ENCODE assay signal across 1 cellular context in the genomic region with DNA sequence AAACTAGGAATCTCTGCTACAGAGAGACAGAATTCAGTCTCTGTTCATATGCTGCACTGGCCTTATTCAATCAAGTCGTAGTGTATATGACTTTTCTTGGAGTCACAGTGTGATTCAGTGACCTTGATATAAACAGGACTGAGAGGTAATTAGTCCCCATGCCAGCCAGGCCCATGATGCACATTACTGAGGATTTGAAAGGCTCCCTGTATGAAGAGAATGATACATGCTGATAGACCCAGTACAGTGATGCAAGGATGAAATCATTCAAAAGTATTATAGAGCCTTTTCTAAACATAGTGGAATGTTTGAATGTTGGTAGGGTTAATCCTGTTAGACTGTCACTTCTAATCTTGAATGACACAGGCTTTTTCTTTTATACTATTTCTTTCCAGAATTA.
TF ChIP-seq lines count a peak whose summit lies in the region.

No MANE protein-coding gene starts in this region.

TF ChIP-seq in GM23338, 12 proteins besides CTCF, POLR2A, EP300 and RAD21 (continued from another document):
- TF ChIP-seq, protein P1, sequence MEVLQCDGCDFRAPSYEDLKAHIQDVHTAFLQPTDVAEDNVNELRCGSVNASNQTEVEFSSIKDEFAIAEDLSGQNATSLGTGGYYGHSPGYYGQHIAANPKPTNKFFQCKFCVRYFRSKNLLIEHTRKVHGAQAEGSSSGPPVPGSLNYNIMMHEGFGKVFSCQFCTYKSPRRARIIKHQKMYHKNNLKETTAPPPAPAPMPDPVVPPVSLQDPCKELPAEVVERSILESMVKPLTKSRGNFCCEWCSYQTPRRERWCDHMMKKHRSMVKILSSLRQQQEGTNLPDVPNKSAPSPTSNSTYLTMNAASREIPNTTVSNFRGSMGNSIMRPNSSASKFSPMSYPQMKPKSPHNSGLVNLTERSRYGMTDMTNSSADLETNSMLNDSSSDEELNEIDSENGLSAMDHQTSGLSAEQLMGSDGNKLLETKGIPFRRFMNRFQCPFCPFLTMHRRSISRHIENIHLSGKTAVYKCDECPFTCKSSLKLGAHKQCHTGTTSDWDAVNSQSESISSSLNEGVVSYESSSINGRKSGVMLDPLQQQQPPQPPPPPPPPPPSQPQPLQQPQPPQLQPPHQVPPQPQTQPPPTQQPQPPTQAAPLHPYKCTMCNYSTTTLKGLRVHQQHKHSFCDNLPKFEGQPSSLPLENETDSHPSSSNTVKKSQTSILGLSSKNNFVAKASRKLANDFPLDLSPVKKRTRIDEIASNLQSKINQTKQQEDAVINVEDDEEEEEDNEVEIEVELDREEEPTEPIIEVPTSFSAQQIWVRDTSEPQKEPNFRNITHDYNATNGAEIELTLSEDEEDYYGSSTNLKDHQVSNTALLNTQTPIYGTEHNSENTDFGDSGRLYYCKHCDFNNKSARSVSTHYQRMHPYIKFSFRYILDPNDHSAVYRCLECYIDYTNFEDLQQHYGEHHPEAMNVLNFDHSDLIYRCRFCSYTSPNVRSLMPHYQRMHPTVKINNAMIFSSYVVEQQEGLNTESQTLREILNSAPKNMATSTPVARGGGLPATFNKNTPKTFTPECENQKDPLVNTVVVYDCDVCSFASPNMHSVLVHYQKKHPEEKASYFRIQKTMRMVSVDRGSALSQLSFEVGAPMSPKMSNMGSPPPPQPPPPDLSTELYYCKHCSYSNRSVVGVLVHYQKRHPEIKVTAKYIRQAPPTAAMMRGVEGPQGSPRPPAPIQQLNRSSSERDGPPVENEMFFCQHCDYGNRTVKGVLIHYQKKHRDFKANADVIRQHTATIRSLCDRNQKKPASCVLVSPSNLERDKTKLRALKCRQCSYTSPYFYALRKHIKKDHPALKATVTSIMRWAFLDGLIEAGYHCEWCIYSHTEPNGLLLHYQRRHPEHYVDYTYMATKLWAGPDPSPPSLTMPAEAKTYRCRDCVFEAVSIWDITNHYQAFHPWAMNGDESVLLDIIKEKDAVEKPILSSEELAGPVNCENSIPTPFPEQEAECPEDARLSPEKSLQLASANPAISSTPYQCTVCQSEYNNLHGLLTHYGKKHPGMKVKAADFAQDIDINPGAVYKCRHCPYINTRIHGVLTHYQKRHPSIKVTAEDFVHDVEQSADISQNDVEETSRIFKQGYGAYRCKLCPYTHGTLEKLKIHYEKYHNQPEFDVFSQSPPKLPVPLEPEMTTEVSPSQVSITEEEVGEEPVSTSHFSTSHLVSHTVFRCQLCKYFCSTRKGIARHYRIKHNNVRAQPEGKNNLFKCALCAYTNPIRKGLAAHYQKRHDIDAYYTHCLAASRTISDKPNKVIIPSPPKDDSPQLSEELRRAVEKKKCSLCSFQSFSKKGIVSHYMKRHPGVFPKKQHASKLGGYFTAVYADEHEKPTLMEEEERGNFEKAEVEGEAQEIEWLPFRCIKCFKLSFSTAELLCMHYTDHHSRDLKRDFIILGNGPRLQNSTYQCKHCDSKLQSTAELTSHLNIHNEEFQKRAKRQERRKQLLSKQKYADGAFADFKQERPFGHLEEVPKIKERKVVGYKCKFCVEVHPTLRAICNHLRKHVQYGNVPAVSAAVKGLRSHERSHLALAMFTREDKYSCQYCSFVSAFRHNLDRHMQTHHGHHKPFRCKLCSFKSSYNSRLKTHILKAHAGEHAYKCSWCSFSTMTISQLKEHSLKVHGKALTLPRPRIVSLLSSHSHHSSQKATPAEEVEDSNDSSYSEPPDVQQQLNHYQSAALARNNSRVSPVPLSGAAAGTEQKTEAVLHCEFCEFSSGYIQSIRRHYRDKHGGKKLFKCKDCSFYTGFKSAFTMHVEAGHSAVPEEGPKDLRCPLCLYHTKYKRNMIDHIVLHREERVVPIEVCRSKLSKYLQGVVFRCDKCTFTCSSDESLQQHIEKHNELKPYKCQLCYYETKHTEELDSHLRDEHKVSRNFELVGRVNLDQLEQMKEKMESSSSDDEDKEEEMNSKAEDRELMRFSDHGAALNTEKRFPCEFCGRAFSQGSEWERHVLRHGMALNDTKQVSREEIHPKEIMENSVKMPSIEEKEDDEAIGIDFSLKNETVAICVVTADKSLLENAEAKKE (CRISPR knock-in tag; IDR thresholded peaks at IDR 0.05), result no peak
- TF ChIP-seq CREB1 (CRISPR knock-in tag; IDR thresholded peaks at IDR 0.05; ENCODE audit: low read depth) (no peak), NANOG (IDR thresholded peaks at IDR 0.05; ENCODE audit: borderline replicate concordance) (no peak), JUNB (IDR thresholded peaks at IDR 0.05; ENCODE audit: unreplicated experiment) (no peak)
- TF ChIP-seq, protein P2, sequence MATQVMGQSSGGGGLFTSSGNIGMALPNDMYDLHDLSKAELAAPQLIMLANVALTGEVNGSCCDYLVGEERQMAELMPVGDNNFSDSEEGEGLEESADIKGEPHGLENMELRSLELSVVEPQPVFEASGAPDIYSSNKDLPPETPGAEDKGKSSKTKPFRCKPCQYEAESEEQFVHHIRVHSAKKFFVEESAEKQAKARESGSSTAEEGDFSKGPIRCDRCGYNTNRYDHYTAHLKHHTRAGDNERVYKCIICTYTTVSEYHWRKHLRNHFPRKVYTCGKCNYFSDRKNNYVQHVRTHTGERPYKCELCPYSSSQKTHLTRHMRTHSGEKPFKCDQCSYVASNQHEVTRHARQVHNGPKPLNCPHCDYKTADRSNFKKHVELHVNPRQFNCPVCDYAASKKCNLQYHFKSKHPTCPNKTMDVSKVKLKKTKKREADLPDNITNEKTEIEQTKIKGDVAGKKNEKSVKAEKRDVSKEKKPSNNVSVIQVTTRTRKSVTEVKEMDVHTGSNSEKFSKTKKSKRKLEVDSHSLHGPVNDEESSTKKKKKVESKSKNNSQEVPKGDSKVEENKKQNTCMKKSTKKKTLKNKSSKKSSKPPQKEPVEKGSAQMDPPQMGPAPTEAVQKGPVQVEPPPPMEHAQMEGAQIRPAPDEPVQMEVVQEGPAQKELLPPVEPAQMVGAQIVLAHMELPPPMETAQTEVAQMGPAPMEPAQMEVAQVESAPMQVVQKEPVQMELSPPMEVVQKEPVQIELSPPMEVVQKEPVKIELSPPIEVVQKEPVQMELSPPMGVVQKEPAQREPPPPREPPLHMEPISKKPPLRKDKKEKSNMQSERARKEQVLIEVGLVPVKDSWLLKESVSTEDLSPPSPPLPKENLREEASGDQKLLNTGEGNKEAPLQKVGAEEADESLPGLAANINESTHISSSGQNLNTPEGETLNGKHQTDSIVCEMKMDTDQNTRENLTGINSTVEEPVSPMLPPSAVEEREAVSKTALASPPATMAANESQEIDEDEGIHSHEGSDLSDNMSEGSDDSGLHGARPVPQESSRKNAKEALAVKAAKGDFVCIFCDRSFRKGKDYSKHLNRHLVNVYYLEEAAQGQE (IDR thresholded peaks at IDR 0.05; ENCODE audit: unreplicated experiment), result no peak
